1 cellular context compared by ENCODE assay signal in the genomic region with DNA sequence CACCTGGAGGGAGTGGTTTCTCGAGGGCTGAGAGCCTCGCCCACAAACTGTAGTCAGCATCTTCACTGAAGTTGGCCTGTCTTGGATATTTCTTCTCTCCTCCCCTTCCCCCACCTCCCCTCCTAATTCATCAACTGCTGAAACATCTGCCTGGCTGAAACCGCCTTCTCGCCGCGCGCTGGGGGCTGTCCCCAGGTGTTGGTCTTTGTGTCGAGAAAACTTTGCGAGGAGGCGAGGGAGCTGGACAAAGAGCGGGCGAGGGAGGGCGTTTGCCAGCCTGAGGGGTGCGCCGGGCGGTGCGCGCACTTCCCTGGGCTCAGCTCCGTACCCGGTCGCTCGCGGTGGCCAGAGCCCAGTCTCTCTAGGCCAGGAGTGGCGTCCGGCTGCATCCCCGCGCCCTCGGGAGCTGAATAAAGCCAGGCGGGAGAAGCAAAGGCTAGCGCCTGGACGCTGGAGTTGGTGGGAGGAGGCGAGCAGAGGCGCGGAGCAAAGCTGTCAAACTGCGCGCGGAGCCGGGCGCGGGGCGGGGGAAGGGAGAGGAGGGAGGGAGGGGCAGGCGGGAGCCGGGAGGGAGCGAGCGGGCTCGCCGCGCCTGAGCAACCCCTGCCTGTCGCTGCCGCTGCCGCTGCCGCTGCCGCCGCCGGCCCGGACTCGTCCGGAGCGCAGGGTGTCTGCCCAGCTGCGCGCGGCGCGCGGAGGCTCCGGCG.
TF ChIP-seq lines count a peak whose summit lies in the region.

A gene with protein sequence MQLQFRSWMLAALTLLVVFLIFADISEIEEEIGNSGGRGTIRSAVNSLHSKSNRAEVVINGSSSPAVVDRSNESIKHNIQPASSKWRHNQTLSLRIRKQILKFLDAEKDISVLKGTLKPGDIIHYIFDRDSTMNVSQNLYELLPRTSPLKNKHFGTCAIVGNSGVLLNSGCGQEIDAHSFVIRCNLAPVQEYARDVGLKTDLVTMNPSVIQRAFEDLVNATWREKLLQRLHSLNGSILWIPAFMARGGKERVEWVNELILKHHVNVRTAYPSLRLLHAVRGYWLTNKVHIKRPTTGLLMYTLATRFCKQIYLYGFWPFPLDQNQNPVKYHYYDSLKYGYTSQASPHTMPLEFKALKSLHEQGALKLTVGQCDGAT (plus strand): TSS at position 595 of the 707 bp plus-strand sequence. CDS start 184 bp downstream, outside the sequence.

TF ChIP-seq in WTC11, 78 proteins besides CTCF, POLR2A, EP300 and RAD21 (continued from another document):
- TF ChIP-seq, protein P1, sequence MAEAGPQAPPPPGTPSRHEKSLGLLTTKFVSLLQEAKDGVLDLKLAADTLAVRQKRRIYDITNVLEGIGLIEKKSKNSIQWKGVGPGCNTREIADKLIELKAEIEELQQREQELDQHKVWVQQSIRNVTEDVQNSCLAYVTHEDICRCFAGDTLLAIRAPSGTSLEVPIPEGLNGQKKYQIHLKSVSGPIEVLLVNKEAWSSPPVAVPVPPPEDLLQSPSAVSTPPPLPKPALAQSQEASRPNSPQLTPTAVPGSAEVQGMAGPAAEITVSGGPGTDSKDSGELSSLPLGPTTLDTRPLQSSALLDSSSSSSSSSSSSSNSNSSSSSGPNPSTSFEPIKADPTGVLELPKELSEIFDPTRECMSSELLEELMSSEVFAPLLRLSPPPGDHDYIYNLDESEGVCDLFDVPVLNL (CRISPR knock-in tag; IDR thresholded peaks at IDR 0.05; ENCODE audit: borderline replicate concordance, low read depth), result no peak
